In genomic region chr6:157667211-157668033, GRCh38 we compare ENCODE assay signal across 8 cellular contexts.
DNase-seq lines count a peak whose midpoint lies in the region; ATAC-seq and TF ChIP-seq lines count a peak whose summit lies in the region.

No MANE protein-coding gene starts in this region.

- H3K4me1 Mint-ChIP-seq in activated CD4-positive, alpha-beta T cell treated with anti-CD3 and anti-CD28 coated beads, Interleukin-2, amount 10 ng/mL, durations not matched to agents 24 days and 14 days: peaks cover 14% of the 10 kb centered on the region
- H3K4me1 Mint-ChIP-seq in mesothelial cell of epicardium: peaks cover 19% of the 10 kb centered on the region
- H3K4me1 Mint-ChIP-seq in stimulated activated memory B cell treated with anti-CD40 and anti-IgM and Interleukin-4, amounts not matched to agents 10 μg/mL and 1 μg/mL and 100 μg/mL, for 72 hours: peaks cover 11% of the 10 kb centered on the region

- ATAC-seq in stimulated activated memory B cell treated with anti-CD40 and anti-IgM and Interleukin-4, amounts not matched to agents 10 μg/mL and 1 μg/mL and 100 μg/mL, for 72 hours: peak; percentile 70
- ATAC-seq in GM21367 (IDR thresholded peaks at IDR 0.05; ENCODE audit: unreplicated experiment): no peak

- H3K36me3 ChIP-seq in HAP-1 (replicated peaks): no peaks in the 10 kb centered on the region

- H3K27me3 ChIP-seq in HAP-1 (ENCODE audit: low read depth): no peaks in the 10 kb centered on the region

- TF ChIP-seq CTCF in mesothelial cell of epicardium (IDR thresholded peaks at IDR 0.05; ENCODE audit: unreplicated experiment): peak; percentile 87

- peaks cover 2% of the 10 kb centered on the region for H3K36me3 Mint-ChIP-seq in activated CD4-positive, alpha-beta T cell treated with anti-CD3 and anti-CD28 coated beads, Interleukin-2, amount 10 ng/mL, durations not matched to agents 24 days and 14 days (ENCODE audit: low read depth)
- peaks cover 10% of the 10 kb centered on the region for H3K36me3 Mint-ChIP-seq in mesothelial cell of epicardium
- H3K36me3 Mint-ChIP-seq in stimulated activated memory B cell treated with anti-CD40 and anti-IgM and Interleukin-4, amounts not matched to agents 10 μg/mL and 1 μg/mL and 100 μg/mL, for 72 hours: peaks cover 28% of the 10 kb centered on the region

- intact Hi-C loops in activated CD4-positive, alpha-beta T cell treated with anti-CD3 and anti-CD28 coated beads, Interleukin-2, amount 10 ng/mL, durations not matched to agents 24 days and 14 days (cut with micrococcal nuclease): loop anchor here (1.0 to 5.0 kb wide), 2 partner anchors 210 to 353 kb away; no protein-coding TSS in a partner anchor

- H3K4me3 ChIP-seq in HAP-1: no peak overlapping the region

- in situ Hi-C loops in Caki2 (cut with HindIII; ENCODE audit: low pct_unique_long_range_greater_than_20kb, low sequenced_read_pairs) (loop anchor here (10.0 kb wide), 1 partner anchor 343 kb away; the partner anchor contains the start of gene TMEM242), HAP-1 (cut with MboI; ENCODE audit: low sequenced_read_pairs) (no loop called here)

- H3K4me3 Mint-ChIP-seq in activated CD4-positive, alpha-beta T cell treated with anti-CD3 and anti-CD28 coated beads, Interleukin-2, amount 10 ng/mL, durations not matched to agents 24 days and 14 days: no peak overlapping the region
- no peak overlapping the region for H3K4me3 Mint-ChIP-seq in mesothelial cell of epicardium
- peak overlapping the region; percentile 65 for H3K4me3 Mint-ChIP-seq in stimulated activated memory B cell treated with anti-CD40 and anti-IgM and Interleukin-4, amounts not matched to agents 10 μg/mL and 1 μg/mL and 100 μg/mL, for 72 hours

- no peaks in the 10 kb centered on the region for H3K9me3 Mint-ChIP-seq in activated CD4-positive, alpha-beta T cell treated with anti-CD3 and anti-CD28 coated beads, Interleukin-2, amount 10 ng/mL, durations not matched to agents 24 days and 14 days
- H3K9me3 Mint-ChIP-seq in mesothelial cell of epicardium: peaks cover 11% of the 10 kb centered on the region
- H3K9me3 Mint-ChIP-seq in stimulated activated memory B cell treated with anti-CD40 and anti-IgM and Interleukin-4, amounts not matched to agents 10 μg/mL and 1 μg/mL and 100 μg/mL, for 72 hours: peaks cover 5% of the 10 kb centered on the region

- H3K27ac Mint-ChIP-seq in activated CD4-positive, alpha-beta T cell treated with anti-CD3 and anti-CD28 coated beads, Interleukin-2, amount 10 ng/mL, durations not matched to agents 24 days and 14 days: peak overlapping the region; percentile 9
- no peak overlapping the region for H3K27ac Mint-ChIP-seq in mesothelial cell of epicardium
- peak overlapping the region; percentile 77 for H3K27ac Mint-ChIP-seq in stimulated activated memory B cell treated with anti-CD40 and anti-IgM and Interleukin-4, amounts not matched to agents 10 μg/mL and 1 μg/mL and 100 μg/mL, for 72 hours

- no peaks in the 10 kb centered on the region for H3K4me1 ChIP-seq in HAP-1

- DNase-seq in Caki2 (ENCODE audit: low read depth): peak; percentile 37
- peak; percentile 30 to 70 for DNase-seq in HAP-1 (ENCODE audit: low spot score in 2 of 2)
- peak; percentile 25 for DNase-seq in NCI-H2227 treated with DMSO at 0.1 percent for 48 hours (lab: John Stamatoyannopoulos, UW)
- DNase-seq in activated CD4-positive, alpha-beta T cell treated with anti-CD3 and anti-CD28 coated beads, Interleukin-2, amount 10 ng/mL, durations not matched to agents 24 days and 14 days: peak; percentile 87
- DNase-seq in effector CD8-positive, alpha-beta T cell (lab: John Stamatoyannopoulos, UW): peak; percentile 26
- peak in 1 of 2 experiments; percentile 70 for DNase-seq in mesothelial cell of epicardium (ENCODE audit: low spot score in 2 of 2, unreplicated experiment in 2 of 2)

- H3K27me3 Mint-ChIP-seq in activated CD4-positive, alpha-beta T cell treated with anti-CD3 and anti-CD28 coated beads, Interleukin-2, amount 10 ng/mL, durations not matched to agents 24 days and 14 days: peaks cover 7% of the 10 kb centered on the region
- H3K27me3 Mint-ChIP-seq in mesothelial cell of epicardium (ENCODE audit: low read depth): peaks cover 10% of the 10 kb centered on the region
- no peaks in the 10 kb centered on the region for H3K27me3 Mint-ChIP-seq in stimulated activated memory B cell treated with anti-CD40 and anti-IgM and Interleukin-4, amounts not matched to agents 10 μg/mL and 1 μg/mL and 100 μg/mL, for 72 hours

- no peaks in the 10 kb centered on the region for H3K9me3 ChIP-seq in HAP-1
